Comparison of ENCODE assay signal across 8 cellular contexts in genomic region chr1:179229214-179230140, GRCh38. TPM values are rescaled to one million over a fixed set of nuclear protein-coding genes. Genes with fewer than 3 reads are reported as not detected.
DNase-seq lines count a peak whose midpoint lies in the region; ATAC-seq and TF ChIP-seq lines count a peak whose summit lies in the region.

Gene ABL2, minus strand, starts transcription at chr1:179229677. Its CDS starts 280 bp downstream, at chr1:179229397.

- H3K4me3 ChIP-seq in A673 (ENCODE audit: low read depth, low read length, poor library complexity, severe bottlenecking) (peak within 1 kb of the TSS; percentile 94), epithelial cell of esophagus (ENCODE audit: low read length) (peak within 1 kb of the TSS; percentile 65)

- H3K36me3 ChIP-seq in A673 (ENCODE audit: insufficient read depth, low read length, poor library complexity, severe bottlenecking), result no peaks in the 10 kb centered on the region

- DNase-seq in A673 (ENCODE audit: low spot score) (peak; percentile 74), NCI-H774 (lab: John Stamatoyannopoulos, UW) (peak; percentile 67), activated T-cell treated with anti-CD3 and anti-CD28 coated beads for 24 hours (ENCODE audit: low read depth) (peak; percentile 44), epithelial cell of esophagus (ENCODE audit: low read depth) (peak; percentile 40), myocyte (ENCODE audit: low read depth) (peak; percentile 58)

- ATAC-seq in GM18517 (IDR thresholded peaks at IDR 0.05; ENCODE audit: unreplicated experiment) (peak; percentile 67), HG03097 (IDR thresholded peaks at IDR 0.05; ENCODE audit: low FRiP score, unreplicated experiment) (peak; percentile 49)
- peak; percentile 76 for ATAC-seq in stimulated activated memory B cell treated with anti-CD40 and anti-IgM and Interleukin-4, amounts not matched to agents 10 μg/mL and 1 μg/mL and 100 μg/mL, for 72 hours

- CTCF ChIA-PET in A673 (lab: Charles Lee), result no interaction called here

- TF ChIP-seq CTCF in A673 (conservative IDR thresholded peaks at IDR 0.05; ENCODE audit: low read depth, low read length) (no peak), epithelial cell of esophagus (IDR thresholded peaks at IDR 0.05; ENCODE audit: insufficient read depth, low read depth, low read length, missing control alignments) (no peak)

- no peaks in the 10 kb centered on the region for H3K27me3 Mint-ChIP-seq in stimulated activated memory B cell treated with anti-CD40 and anti-IgM and Interleukin-4, amounts not matched to agents 10 μg/mL and 1 μg/mL and 100 μg/mL, for 72 hours

- peaks cover 33% of the 10 kb centered on the region for H3K4me1 Mint-ChIP-seq in stimulated activated memory B cell treated with anti-CD40 and anti-IgM and Interleukin-4, amounts not matched to agents 10 μg/mL and 1 μg/mL and 100 μg/mL, for 72 hours

- H3K9me3 Mint-ChIP-seq in stimulated activated memory B cell treated with anti-CD40 and anti-IgM and Interleukin-4, amounts not matched to agents 10 μg/mL and 1 μg/mL and 100 μg/mL, for 72 hours, result no peaks in the 10 kb centered on the region

- H3K4me3 Mint-ChIP-seq in stimulated activated memory B cell treated with anti-CD40 and anti-IgM and Interleukin-4, amounts not matched to agents 10 μg/mL and 1 μg/mL and 100 μg/mL, for 72 hours, result peak within 1 kb of the TSS; percentile 97

- intact Hi-C loops in A673 (cut with micrococcal nuclease; ENCODE audit: unreplicated experiment), result no loop called here

- no TSS peak for BruUV-seq in A673 (replicated peaks; lab: Mats Ljungman, UMichigan)

- H3K9me3 ChIP-seq in A673 (ENCODE audit: low read depth, low read length, poor library complexity, severe bottlenecking), result no peaks in the 10 kb centered on the region

- H3K27me3 ChIP-seq in A673 (replicated peaks; ENCODE audit: insufficient read depth, low read depth, low read length, poor library complexity), result no peaks in the 10 kb centered on the region

- peak within 1 kb of the TSS; percentile 89 for H3K27ac Mint-ChIP-seq in stimulated activated memory B cell treated with anti-CD40 and anti-IgM and Interleukin-4, amounts not matched to agents 10 μg/mL and 1 μg/mL and 100 μg/mL, for 72 hours

- H3K36me3 Mint-ChIP-seq in stimulated activated memory B cell treated with anti-CD40 and anti-IgM and Interleukin-4, amounts not matched to agents 10 μg/mL and 1 μg/mL and 100 μg/mL, for 72 hours, result no peaks in the 10 kb centered on the region

- peaks cover 4% of the 10 kb centered on the region for H3K4me1 ChIP-seq in A673 (ENCODE audit: insufficient read depth, low read length, poor library complexity, severe bottlenecking)

- POLR2A ChIA-PET in A673 (lab: Charles Lee; ENCODE audit: low non-redundant PET), result no interaction called here

- peak within 1 kb of the TSS; percentile 83 for H3K27ac ChIP-seq in A673 (ENCODE audit: low read depth, low read length, poor library complexity, severe bottlenecking)

RNA-seq across cellular contexts. Expression of gene ABL2, which starts in this region (rescaled TPM):
- total RNA-seq in A673 (2021), result 23.6 and 27.9 TPM in 2 replicates
- total RNA-seq in myocyte, result 43.2 and 60.3 TPM in 2 replicates
- polyA plus RNA-seq in myocyte (2012), result 24.8 TPM

Comparison
In these comparisons a context has a peak if more than half of its experiments do, and no peak if none do; other contexts are left out.
1. Peak in every context shown above with its lines: DNase-seq, ATAC-seq, H3K4me3 ChIP-seq and H3K27ac ChIP-seq.